Comparison of ENCODE assay signal across 16 cellular contexts in genomic region chr10:113947138-113948011, GRCh38.
DNase-seq lines count a peak whose midpoint lies in the region; ATAC-seq, FAIRE-seq and TF ChIP-seq lines count a peak whose summit lies in the region.
"Had no signal": no experiment of that assay in that cellular context is flagged by ENCODE, and none has a peak within 500 bp of the region (broad histone marks: within the 10 kb centered on the region; RNA-seq: fewer than 3 reads in every experiment).

No MANE protein-coding gene starts in this region.

- CTCF ChIA-PET in A549 (lab: Yijun Ruan, JAX), result interaction anchor here (0.9 to 1.9 kb wide), 4 partner anchors 26 to 155 kb away, joined by 3 to 6 read pairs (median 4); no protein-coding TSS in a partner anchor
- CTCF ChIA-PET in K562 (lab: Yijun Ruan, JAX; ENCODE audit: low intra/inter-chr PET ratio), result no interaction called here

- H3K9me3 ChIP-seq in A549 (no peaks in the 10 kb centered on the region), K562 (replicated peaks; ENCODE audit: control insufficient read depth, insufficient read depth, low read depth, low read length) (no peaks in the 10 kb centered on the region), lower lobe of right lung (no peaks in the 10 kb centered on the region)
- H3K9me3 ChIP-seq: BLaER1, thoracic aorta had no signal

- POLR2A ChIA-PET in A549 (lab: Yijun Ruan, JAX) (no interaction called here), K562 (lab: Yijun Ruan, JAX) (no interaction called here)

- peak overlapping the region; percentile 55 for H2AFZ ChIP-seq in K562 (ENCODE audit: low read depth, low read length)

- peak overlapping the region; percentile 22; the same call in 1 of the 3 replicates for H3K4me2 ChIP-seq in A549
- peak overlapping the region; percentile 21; the same call in 1 of the 2 replicates for H3K4me2 ChIP-seq in K562 (ENCODE audit: insufficient read depth, low read length)
- H3K4me2 ChIP-seq: BLaER1 had no signal

- peaks cover 5% of the 10 kb centered on the region for H3K27me3 Mint-ChIP-seq in activated naive CD8-positive, alpha-beta T cell treated with anti-CD3 and anti-CD28 coated beads for 36 hours

- no peaks in the 10 kb centered on the region for H3K36me3 ChIP-seq in K562 (ENCODE audit: control insufficient read depth, insufficient read depth, low read length)
- no peaks in the 10 kb centered on the region for H3K36me3 ChIP-seq in lower lobe of right lung
- H3K36me3 ChIP-seq: BLaER1, thoracic aorta had no signal

- TF ChIP-seq EP300 in A549 (IDR thresholded peaks at IDR 0.05), result no peak
- TF ChIP-seq EP300 in K562 (IDR thresholded peaks at IDR 0.05; ENCODE audit: low read length), result no peak

- no peak overlapping the region for H3K27ac Mint-ChIP-seq in activated naive CD8-positive, alpha-beta T cell treated with anti-CD3 and anti-CD28 coated beads for 36 hours

- TF ChIP-seq RAD21 in A549 (conservative IDR thresholded peaks at IDR 0.05 in 1 of 2, IDR thresholded peaks at IDR 0.05 in 1 of 2) (no peak), K562 (CRISPR knock-in tag; conservative IDR thresholded peaks at IDR 0.05 in 1 of 2, IDR thresholded peaks at IDR 0.05 in 1 of 2) (no peak)

- peak overlapping the region in 1 of 2 experiments; percentile 52; a peak in 1 of 4 replicates for H3K9ac ChIP-seq in K562 (ENCODE audit: insufficient read depth in 1 of 2, low read depth in 2 of 2, low read length in 2 of 2)
- H3K9ac ChIP-seq: BLaER1 had no signal

- no TSS peak for BruUV-seq in K562 (replicated peaks; lab: Mats Ljungman, UMichigan)

- TF ChIP-seq POLR2A in A549 (IDR thresholded peaks at IDR 0.05; ENCODE audit: low read length) (no peak), K562 (conservative IDR thresholded peaks at IDR 0.05) (no peak)

- 71% methylated on average over 13 of the region's 13 CpGs for WGBS in A549 (ENCODE audit: missing lambda C conversion rate)
- 46% methylated on average over 9 of the region's 13 CpGs for WGBS in K562 (ENCODE audit: insufficient coverage, low coverage, missing lambda C conversion rate)

- FAIRE-seq in A549 (lab: Jason Lieb, UNC) (no peak), K562 (lab: Jason Lieb, UNC) (peak; percentile 76)

- no peak overlapping the region for H3K4me3 Mint-ChIP-seq in activated naive CD8-positive, alpha-beta T cell treated with anti-CD3 and anti-CD28 coated beads for 36 hours

- TF ChIP-seq CTCF in A549 (IDR thresholded peaks at IDR 0.05) (no peak), K562 (IDR thresholded peaks at IDR 0.05 in 2 of 3, conservative IDR thresholded peaks at IDR 0.05 in 1 of 3; ENCODE audit: insufficient read depth in 2 of 3, low read depth in 1 of 3, low read length in 3 of 3) (no peak), lower lobe of right lung (IDR thresholded peaks at IDR 0.05) (no peak)

- H3K4me1 Mint-ChIP-seq in activated naive CD8-positive, alpha-beta T cell treated with anti-CD3 and anti-CD28 coated beads for 36 hours, result no peaks in the 10 kb centered on the region

- H3K4me1 ChIP-seq in A549 (peaks cover 21% of the 10 kb centered on the region), K562 (replicated peaks in 1 of 2; ENCODE audit: control insufficient read depth in 2 of 2, insufficient read depth in 2 of 2, low read length in 2 of 2) (peaks cover 5 to 8% of the 10 kb centered on the region in 2 experiments; a peak in 3 of 5 replicates), lower lobe of right lung (peaks cover 30% of the 10 kb centered on the region)

- H3K9me3 Mint-ChIP-seq in activated naive CD8-positive, alpha-beta T cell treated with anti-CD3 and anti-CD28 coated beads for 36 hours, result no peaks in the 10 kb centered on the region

- DNase-seq in A549 (ENCODE audit: low read depth in 1 of 2, low spot score in 1 of 2), result peak in 1 of 2 experiments; percentile 23
- peak in 74 of 76 experiments; percentile 15 to 86 (median 57) for DNase-seq in HUDEP-2 (lab: John Stamatoyannopoulos, UW; ENCODE audit: unreplicated experiment in 76 of 76)
- DNase-seq in K562 (ENCODE audit: extremely low read depth in 1 of 4, low spot score in 3 of 4), result peak; percentile 23 to 59 (median 40)
- DNase-seq in lower lobe of right lung, result no peak
- DNase-seq in posterior cingulate gyrus, result no peak
- DNase-seq in HPDE6-E6E7 (ENCODE audit: extremely low spot score), result no peak
- no peak for DNase-seq in activated naive CD8-positive, alpha-beta T cell treated with anti-CD3 and anti-CD28 coated beads for 36 hours
- DNase-seq: activated CD4-positive, alpha-beta T cell treated with anti-CD3 and anti-CD28 coated beads for 4 hours; activated naive CD4-positive, alpha-beta T cell treated with anti-CD3 and anti-CD28 coated beads, Interleukin-2, amount 50 U/mL, for 16 hours; effector CD4-positive, alpha-beta T cell; NCI-H2081 treated with DMSO at 0.1 percent for 48 hours; RPMI8226; stimulated activated CD4-positive, alpha-beta T cell treated with anti-CD3 and anti-CD28 coated beads, Interleukin-4, amount 100 ng/mL, for 4 hours had no signal

- ATAC-seq in A549 (peak; percentile 41 to 52; a peak in 3 of 6 replicates), K562 (peak; percentile 75), lower lobe of right lung (peak; percentile 68 to 77), GM19397 (IDR thresholded peaks at IDR 0.05; ENCODE audit: unreplicated experiment) (no peak)

- H3K36me3 Mint-ChIP-seq in activated naive CD8-positive, alpha-beta T cell treated with anti-CD3 and anti-CD28 coated beads for 36 hours, result no peaks in the 10 kb centered on the region

- no peaks in the 10 kb centered on the region for H3K79me2 ChIP-seq in K562 (ENCODE audit: control insufficient read depth, insufficient read depth, low read length)

- H3K4me3 ChIP-seq in A549, result no peak overlapping the region
- no peak overlapping the region for H3K4me3 ChIP-seq in K562
- H3K4me3 ChIP-seq in lower lobe of right lung, result no peak overlapping the region
- H3K4me3 ChIP-seq: BLaER1, thoracic aorta had no signal

- in situ Hi-C loops in K562 (cut with MboI), result no loop called here

- intact Hi-C loops in K562 (cut with micrococcal nuclease), result no loop called here
- intact Hi-C loops in lower lobe of right lung (cut with DNase I), result no loop called here
- intact Hi-C loops in posterior cingulate gyrus (cut with DNase I), result no loop called here

- H3K27me3 ChIP-seq in K562 (ENCODE audit: control insufficient read depth in 2 of 2, insufficient read depth in 2 of 2, low read length in 2 of 2) (no peaks in the 10 kb centered on the region), lower lobe of right lung (ENCODE audit: low read depth) (no peaks in the 10 kb centered on the region)
- H3K27me3 ChIP-seq: BLaER1 had no signal

- no peaks in the 10 kb centered on the region for H3K9me1 ChIP-seq in K562 (ENCODE audit: control insufficient read depth, insufficient read depth, low read length)

- H3K27ac ChIP-seq in A549, result peak overlapping the region in 1 of 2 experiments; percentile 59; a peak in 3 of 6 replicates
- H3K27ac ChIP-seq in K562 (ENCODE audit: extremely low read depth, low read depth, low read length), result no peak overlapping the region
- H3K27ac ChIP-seq in lower lobe of right lung, result peak overlapping the region; percentile 70
- H3K27ac ChIP-seq: BLaER1, thoracic aorta had no signal

- H4K20me1 ChIP-seq in K562 (replicated peaks; ENCODE audit: control insufficient read depth, insufficient read depth, low read length), result no peaks in the 10 kb centered on the region
- H4K20me1 ChIP-seq: BLaER1 had no signal

TF ChIP-seq in A549, 52 proteins besides CTCF, POLR2A, EP300 and RAD21:
- TF ChIP-seq, protein P1, sequence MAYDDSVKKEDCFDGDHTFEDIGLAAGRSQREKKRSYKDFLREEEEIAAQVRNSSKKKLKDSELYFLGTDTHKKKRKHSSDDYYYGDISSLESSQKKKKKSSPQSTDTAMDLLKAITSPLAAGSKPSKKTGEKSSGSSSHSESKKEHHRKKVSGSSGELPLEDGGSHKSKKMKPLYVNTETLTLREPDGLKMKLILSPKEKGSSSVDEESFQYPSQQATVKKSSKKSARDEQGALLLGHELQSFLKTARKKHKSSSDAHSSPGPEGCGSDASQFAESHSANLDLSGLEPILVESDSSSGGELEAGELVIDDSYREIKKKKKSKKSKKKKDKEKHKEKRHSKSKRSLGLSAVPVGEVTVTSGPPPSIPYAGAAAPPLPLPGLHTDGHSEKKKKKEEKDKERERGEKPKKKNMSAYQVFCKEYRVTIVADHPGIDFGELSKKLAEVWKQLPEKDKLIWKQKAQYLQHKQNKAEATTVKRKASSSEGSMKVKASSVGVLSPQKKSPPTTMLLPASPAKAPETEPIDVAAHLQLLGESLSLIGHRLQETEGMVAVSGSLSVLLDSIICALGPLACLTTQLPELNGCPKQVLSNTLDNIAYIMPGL (CRISPR knock-in tag; IDR thresholded peaks at IDR 0.05; ENCODE audit: borderline replicate concordance), result no peak
- TF ChIP-seq, protein P2, sequence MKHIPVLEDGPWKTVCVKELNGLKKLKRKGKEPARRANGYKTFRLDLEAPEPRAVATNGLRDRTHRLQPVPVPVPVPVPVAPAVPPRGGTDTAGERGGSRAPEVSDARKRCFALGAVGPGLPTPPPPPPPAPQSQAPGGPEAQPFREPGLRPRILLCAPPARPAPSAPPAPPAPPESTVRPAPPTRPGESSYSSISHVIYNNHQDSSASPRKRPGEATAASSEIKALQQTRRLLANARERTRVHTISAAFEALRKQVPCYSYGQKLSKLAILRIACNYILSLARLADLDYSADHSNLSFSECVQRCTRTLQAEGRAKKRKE (CRISPR knock-in tag; IDR thresholded peaks at IDR 0.05; ENCODE audit: low read depth), result no peak
- TF ChIP-seq ZC3H11A (IDR thresholded peaks at IDR 0.05), result no peak

TF ChIP-seq in K562, 482 proteins besides CTCF, POLR2A, EP300 and RAD21 (continues in another document):
- TF ChIP-seq CBFA2T2 (conservative IDR thresholded peaks at IDR 0.05), result 0 out of 2 replicates have a peak, but pooled peaks have one; percentile 18
- no peak for TF ChIP-seq MTA3 (IDR thresholded peaks at IDR 0.05; ENCODE audit: borderline replicate concordance)
- no peak for TF ChIP-seq ZBED1 (IDR thresholded peaks at IDR 0.05)
- TF ChIP-seq ARID1B (IDR thresholded peaks at IDR 0.05), result peak; percentile 37
- TF ChIP-seq RCOR1 (IDR thresholded peaks at IDR 0.05; ENCODE audit: borderline replicate concordance in 1 of 2, low read depth in 2 of 2, low read length in 2 of 2), result 0 out of 4 replicates have a peak, but pooled peaks of 1 of the 2 experiments have one; percentile 31
- peak; percentile 70 for TF ChIP-seq TCF3 (CRISPR knock-in tag; IDR thresholded peaks at IDR 0.05)
- peak; percentile 46; the same call in 1 of the 2 replicates for TF ChIP-seq ZNF740 (CRISPR knock-in tag; IDR thresholded peaks at IDR 0.05)
- no peak for TF ChIP-seq ZNF740 (tag; IDR thresholded peaks at IDR 0.05)
- peak; percentile 61 for TF ChIP-seq CBFA2T3 (IDR thresholded peaks at IDR 0.05)

Comparison
In these comparisons a context has a peak if more than half of its experiments do, and no peak if none do; other contexts are left out.
1. DNase-seq: peak in HUDEP-2 (74 of 76) and K562 (4 of 4); none in lower lobe of right lung (single experiment), posterior cingulate gyrus (0 of 10), HPDE6-E6E7 (single experiment) and activated naive CD8-positive, alpha-beta T cell treated with anti-CD3 and anti-CD28 coated beads for 36 hours (single experiment).